ENCODE assay signal across 8 cellular contexts in the genomic region with DNA sequence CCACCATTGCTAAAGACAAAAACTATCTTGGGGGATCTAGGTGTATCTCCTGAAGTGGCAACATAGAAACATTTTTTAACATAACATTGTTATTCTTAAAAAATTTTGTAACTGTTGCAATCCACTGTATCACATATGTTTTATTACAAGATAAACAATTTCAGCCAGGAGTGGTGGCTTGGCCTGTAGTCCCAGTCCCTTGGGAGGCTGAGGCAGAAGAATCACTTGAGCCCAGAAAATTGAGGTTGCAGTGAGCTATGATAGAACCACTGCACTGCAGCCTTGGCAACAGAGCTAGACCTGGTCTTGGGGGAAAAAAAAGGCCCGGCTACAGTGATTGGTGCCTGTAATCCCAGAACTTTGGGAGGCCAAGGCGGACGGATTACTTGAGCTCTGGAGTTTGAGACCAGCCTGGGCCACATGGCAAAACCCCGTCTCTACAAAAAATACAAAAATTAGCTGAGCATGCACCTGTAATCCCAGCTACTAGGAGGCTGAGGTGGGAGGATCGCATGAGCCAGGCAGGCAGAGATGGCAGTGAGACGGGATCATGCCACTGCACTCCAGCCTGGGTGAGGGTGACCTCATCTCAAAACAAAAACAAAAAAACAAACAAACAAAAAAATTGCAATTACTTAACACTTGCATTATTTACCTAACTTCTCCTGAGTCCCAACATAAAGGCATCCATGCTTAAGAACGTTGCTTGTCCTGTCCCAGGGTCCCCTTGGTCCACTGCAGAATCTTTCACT. TPM values are rescaled to one million over a fixed set of nuclear protein-coding genes. Genes with fewer than 3 reads are reported as not detected.
A peak's percentile ranks its signal among the peaks of the same experiment; 100 is the strongest.
DNase-seq lines count a peak whose midpoint lies in the region; ATAC-seq and TF ChIP-seq lines count a peak whose summit lies in the region.

No MANE protein-coding gene starts in this region.

- no peak for TF ChIP-seq CTCF in HFFc6 (IDR thresholded peaks at IDR 0.05)
- no peak for TF ChIP-seq CTCF in VCaP (conservative IDR thresholded peaks at IDR 0.05)
- no peak for TF ChIP-seq CTCF in glutamatergic neuron (IDR thresholded peaks at IDR 0.05; ENCODE audit: partially characterized antibody, unreplicated experiment)

- H3K9me3 Mint-ChIP-seq in HFFc6, result no peaks in the 10 kb centered on the region
- peaks cover 3% of the 10 kb centered on the region for H3K9me3 Mint-ChIP-seq in glutamatergic neuron (ENCODE audit: unreplicated experiment)

- no peak for ATAC-seq in left colon

- intact Hi-C loops in left colon (cut with DNase I, micrococcal nuclease), result no loop called here

- H3K4me3 Mint-ChIP-seq in HFFc6, result peak overlapping the region; percentile 95
- peak overlapping the region; percentile 95 for H3K4me3 Mint-ChIP-seq in glutamatergic neuron (ENCODE audit: unreplicated experiment)

- DNase-seq in HFFc6 (no peak), glutamatergic neuron (no peak), COR-L47 (lab: John Stamatoyannopoulos, UW) (no peak), left colon (no peak), DMS 273 (lab: John Stamatoyannopoulos, UW; ENCODE audit: unreplicated experiment) (no peak)
- DNase-seq in stimulated activated naive CD4-positive, alpha-beta T cell (lab: John Stamatoyannopoulos, UW), result no peak

- peaks cover 6% of the 10 kb centered on the region for H3K36me3 Mint-ChIP-seq in HFFc6 (ENCODE audit: low read depth)
- H3K36me3 Mint-ChIP-seq in glutamatergic neuron (ENCODE audit: unreplicated experiment), result no peaks in the 10 kb centered on the region

- H3K27ac ChIP-seq in VCaP (peak overlapping the region; percentile 95), skin epidermis (peak overlapping the region in 19 of 21 experiments; percentile 79 to 98 (median 95))

- H3K4me1 Mint-ChIP-seq in HFFc6 (ENCODE audit: low read depth) (peaks cover 54% of the 10 kb centered on the region), glutamatergic neuron (ENCODE audit: low read depth, unreplicated experiment) (peaks cover 11% of the 10 kb centered on the region)

- H3K4me3 ChIP-seq in skin epidermis, result peak overlapping the region in 2 of 7 experiments; percentile 77 to 85

- H3K27ac Mint-ChIP-seq in HFFc6, result peak overlapping the region; percentile 100
- peak overlapping the region; percentile 99 for H3K27ac Mint-ChIP-seq in glutamatergic neuron (ENCODE audit: unreplicated experiment)

- H3K27me3 Mint-ChIP-seq in HFFc6 (ENCODE audit: insufficient read depth), result peaks cover 3% of the 10 kb centered on the region; the same call in 1 of the 2 replicates
- no peaks in the 10 kb centered on the region for H3K27me3 Mint-ChIP-seq in glutamatergic neuron (ENCODE audit: unreplicated experiment)

RNA-seq across cellular contexts. Expression of a gene that starts 1.5 kb away (rescaled TPM):
- total RNA-seq in HFFc6 (2021; fragmentation: NEBNext Ultra II Directional; extraction: Animal tissue kit (Norgen Biotek cat#: 25700)), result 10 to 100 TPM in 5 of 6 experiments, 1 to 10 TPM in 1; 9.7 to 14.3 (median 12.5) TPM
- total RNA-seq in glutamatergic neuron (ENCODE audit: unreplicated experiment) (32.0 TPM), left colon (10 to 100 TPM; 38.1 to 54.5 TPM)

RNA-seq across cellular contexts. Expression of a gene that starts 2.3 kb away (rescaled TPM):
- total RNA-seq in HFFc6 (2021; fragmentation: NEBNext Ultra II Directional; extraction: Animal tissue kit (Norgen Biotek cat#: 25700)), result 10 to 100 TPM; 28.4 to 39.6 (median 34.2) TPM
- 104 TPM for total RNA-seq in glutamatergic neuron (ENCODE audit: unreplicated experiment)
- 10 to 100 TPM; 68.5 to 69.6 TPM for total RNA-seq in left colon
